In the genomic region with DNA sequence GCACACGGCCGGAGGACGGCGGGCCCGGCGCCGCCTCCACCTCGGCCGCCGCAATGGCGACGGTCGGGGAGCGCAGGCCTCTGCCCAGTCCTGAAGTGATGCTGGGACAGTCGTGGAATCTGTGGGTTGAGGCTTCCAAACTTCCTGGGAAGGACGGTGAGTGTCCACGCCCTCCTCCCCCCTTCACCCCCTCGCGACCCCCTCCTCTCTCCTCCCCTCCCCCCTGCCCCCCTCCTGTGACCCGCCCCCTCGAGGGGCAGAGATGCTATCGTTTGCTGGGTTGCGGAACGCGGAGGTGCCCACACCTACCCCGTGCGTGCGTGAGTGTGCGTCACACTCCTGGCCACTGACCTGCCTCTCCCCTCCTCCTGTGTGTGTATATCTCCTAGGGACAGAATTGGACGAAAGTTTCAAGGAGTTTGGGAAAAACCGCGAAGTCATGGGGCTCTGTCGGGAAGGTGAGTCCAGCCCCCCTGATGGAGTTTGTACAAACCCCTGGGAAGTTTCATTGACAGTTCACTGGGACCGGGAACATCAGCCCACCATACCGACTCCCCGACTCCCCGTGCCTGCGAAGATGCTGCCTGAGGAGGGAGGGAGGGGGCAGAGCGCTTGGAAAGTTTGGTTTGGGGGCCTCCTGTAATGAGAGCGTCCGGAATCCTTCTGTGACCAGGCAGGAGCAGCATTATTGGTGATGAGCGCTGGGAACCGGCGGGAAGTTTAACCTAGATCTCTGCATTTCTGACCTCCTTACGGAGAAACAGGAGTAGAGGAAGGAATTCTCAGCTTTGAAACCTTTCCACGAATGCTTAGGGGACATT, we compare ENCODE assay signal across 8 cellular contexts. TPM values are rescaled to one million over a fixed set of nuclear protein-coding genes. Genes with fewer than 3 reads are reported as not detected.
DNase-seq lines count a peak whose midpoint lies in the region; ATAC-seq, FAIRE-seq and TF ChIP-seq lines count a peak whose summit lies in the region.

No MANE protein-coding gene starts in this region.

- intact Hi-C loops in dorsolateral prefrontal cortex (cut with DNase I), result loop anchor here (2.0 to 10.0 kb wide), 5 partner anchors 44 to 82 kb away; a partner anchor contains a TSS

- peak overlapping the region; percentile 91 for H3K4me3 Mint-ChIP-seq in memory B cell

- TF ChIP-seq CTCF in 22Rv1 (IDR thresholded peaks at IDR 0.05), result 0 out of 2 replicates have a peak, but pooled peaks have one; percentile 11
- peak in 1 of 56 donors; percentile 3 for TF ChIP-seq CTCF in dorsolateral prefrontal cortex (IDR thresholded peaks at IDR 0.05 in 54 of 56, conservative IDR thresholded peaks at IDR 0.05 in 2 of 56; ENCODE audit: low read depth in 1 of 56, partially characterized antibody in 56 of 56)

- no peaks in the 10 kb centered on the region for H3K27me3 ChIP-seq in dorsolateral prefrontal cortex

- H3K9me3 Mint-ChIP-seq in memory B cell, result no peaks in the 10 kb centered on the region

- H3K4me1 Mint-ChIP-seq in memory B cell, result peaks cover 17% of the 10 kb centered on the region

- ATAC-seq in GM19035 (IDR thresholded peaks at IDR 0.05; ENCODE audit: unreplicated experiment) (peak; percentile 14), memory B cell (ENCODE audit: low read depth) (peak; percentile 36)

- peak overlapping the region; percentile 85 for H3K27ac Mint-ChIP-seq in memory B cell

- peak; percentile 13 for FAIRE-seq in HTR-8/SVneo (lab: Jason Lieb, UNC)

- H3K4me3 ChIP-seq in dorsolateral prefrontal cortex, result peak overlapping the region; percentile 33 to 97 (median 86)

- no peaks in the 10 kb centered on the region for H3K27me3 Mint-ChIP-seq in memory B cell

- H3K27ac ChIP-seq in 22Rv1 (peak overlapping the region; percentile 88), dorsolateral prefrontal cortex (peak overlapping the region in 56 of 59 donors; percentile 36 to 98 (median 89))

- H3K36me3 Mint-ChIP-seq in memory B cell, result peaks cover 9% of the 10 kb centered on the region

- DNase-seq in HTR-8/SVneo (ENCODE audit: insufficient read length, low spot score) (peak; percentile 62), dorsolateral prefrontal cortex (peak in 7 of 10 donors; percentile 31 to 60 (median 41)), memory B cell (ENCODE audit: low spot score in 2 of 2) (no peak), NCI-H1694 treated with DMSO at 0.1 percent for 48 hours (lab: John Stamatoyannopoulos, UW) (no peak)
- peak; percentile 45 to 59 for DNase-seq in activated CD4-positive, alpha-beta T cell treated with anti-CD3 and anti-CD28 coated beads for 4 hours
- DNase-seq in stimulated activated CD8-positive, alpha-beta memory T cell treated with anti-CD3 and anti-CD28 coated beads, Interleukin-15, amount 100 ng/mL, for 1 hour (ENCODE audit: low read depth), result peak; percentile 27

RNA-seq across cellular contexts. Expression of a gene that starts 0.8 kb away (rescaled TPM):
- total RNA-seq in dorsolateral prefrontal cortex, result 1 to 10 TPM in 2 of 120 experiments, not detected in 118; 3.2 to 4.6 TPM

RNA-seq across cellular contexts. Expression of a gene that starts 49.3 kb away (rescaled TPM):
- 10 to 100 TPM; 31.6 to 64.8 (median 43.4) TPM for total RNA-seq in dorsolateral prefrontal cortex

RNA-seq across cellular contexts. Expression of a gene that starts 49.4 kb away (rescaled TPM):
- total RNA-seq in dorsolateral prefrontal cortex, result 10 to 100 TPM; 40.8 to 97.3 (median 68.6) TPM

Comparison
In these comparisons a context has a peak if more than half of its experiments do, and no peak if none do; other contexts are left out.
1. DNase-seq: peak in HTR-8/SVneo (single experiment), activated CD4-positive, alpha-beta T cell treated with anti-CD3 and anti-CD28 coated beads for 4 hours (2 of 2), dorsolateral prefrontal cortex (7 of 10) and stimulated activated CD8-positive, alpha-beta memory T cell treated with anti-CD3 and anti-CD28 coated beads, Interleukin-15, amount 100 ng/mL, for 1 hour (single experiment); none in memory B cell (0 of 2) and NCI-H1694 treated with DMSO at 0.1 percent for 48 hours (single experiment).